In the genomic region with DNA sequence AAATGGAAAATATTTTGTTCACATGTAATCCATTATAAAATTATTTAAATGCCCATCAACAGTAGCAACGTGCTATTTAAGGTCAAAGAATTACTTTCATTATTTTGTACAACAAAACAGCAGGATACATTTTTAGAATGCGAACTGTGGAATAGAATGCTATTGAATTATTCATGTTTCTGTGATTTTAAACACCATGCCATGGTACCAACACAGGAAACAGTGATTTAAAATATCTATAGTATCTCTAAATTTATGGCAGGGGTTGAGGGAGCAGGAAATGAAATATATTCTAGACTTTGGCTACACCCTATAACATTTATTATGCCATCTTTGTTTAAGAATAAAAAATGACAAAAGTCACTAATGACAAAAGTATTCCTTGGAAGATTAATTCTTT, we compare ENCODE assay signal across 38 cellular contexts.
"Had no signal": no experiment of that assay in that cellular context is flagged by ENCODE, and none has a peak within 500 bp of the region (broad histone marks: within the 10 kb centered on the region; RNA-seq: fewer than 3 reads in every experiment).

No MANE protein-coding gene starts in this region.

- H3K4me3 Mint-ChIP-seq: activated CD4-positive, alpha-beta memory T cell treated with anti-CD3 and anti-CD28 coated beads for 36 hours; activated CD4-positive, alpha-beta T cell treated with anti-CD3 and anti-CD28 coated beads, Interleukin-2, amount 10 ng/mL, durations not matched to agents 24 days and 14 days; activated CD8-positive, alpha-beta T cell treated with anti-CD3 and anti-CD28 coated beads for 36 hours; activated naive CD4-positive, alpha-beta T cell treated with anti-CD3 and anti-CD28 coated beads, Interleukin-2, amount 10 ng/mL, durations not matched to agents 7 days and 5 days; activated naive CD4-positive, alpha-beta T cell treated with anti-CD3 and anti-CD28 coated beads, Interleukin-2, amount 50 U/mL, for 24 hours; activated naive CD8-positive, alpha-beta T cell; activated naive CD8-positive, alpha-beta T cell treated with anti-CD3 and anti-CD28 coated beads, Interleukin-2, amount 10 ng/mL, durations not matched to agents 7 days and 5 days; activated naive CD8-positive, alpha-beta T cell treated with anti-CD3 and anti-CD28 coated beads, Interleukin-2, amount 50 U/mL, for 24 hours; activated T-cell treated with anti-CD3 and anti-CD28 coated beads, Interleukin-2, amount 50 U/mL, for 4 hours; brain; central memory CD8-positive, alpha-beta T cell; T-helper 1 cell treated with Interleukin-12 subunit alpha and Interleukin-12 subunit beta and Interleukin-4 antibody, amounts not matched to agents 30 μg/mL and 1 μg/mL, for 36 hours; T-helper 2 cell treated with Interferon-gamma antibody and Interleukin-4, amounts not matched to agents 5 μg/mL and 100 μg/mL, for 36 hours; WTC11 had no signal

- H3K4me3 ChIP-seq: ascending aorta, cardiac muscle cell, colonic mucosa had no signal

- H3K27ac Mint-ChIP-seq: activated CD4-positive, alpha-beta memory T cell treated with anti-CD3 and anti-CD28 coated beads for 36 hours; activated CD4-positive, alpha-beta T cell treated with anti-CD3 and anti-CD28 coated beads, Interleukin-2, amount 10 ng/mL, durations not matched to agents 24 days and 14 days; activated CD8-positive, alpha-beta T cell treated with anti-CD3 and anti-CD28 coated beads for 36 hours; activated naive CD4-positive, alpha-beta T cell treated with anti-CD3 and anti-CD28 coated beads, Interleukin-2, amount 10 ng/mL, durations not matched to agents 7 days and 5 days; activated naive CD4-positive, alpha-beta T cell treated with anti-CD3 and anti-CD28 coated beads, Interleukin-2, amount 50 U/mL, for 24 hours; activated naive CD8-positive, alpha-beta T cell; activated naive CD8-positive, alpha-beta T cell treated with anti-CD3 and anti-CD28 coated beads, Interleukin-2, amount 10 ng/mL, durations not matched to agents 7 days and 5 days; activated naive CD8-positive, alpha-beta T cell treated with anti-CD3 and anti-CD28 coated beads, Interleukin-2, amount 50 U/mL, for 24 hours; activated T-helper 2 cell treated with anti-CD3 and anti-CD28 coated beads, Interferon-gamma antibody, Interleukin-2, Interleukin-4, amounts not matched to agents 10 μg/mL and 5 μg/mL and 100 μg/mL, durations not matched to agents 14 hours and 24 hours and 36 hours; brain; T-helper 1 cell treated with Interleukin-12 subunit alpha and Interleukin-12 subunit beta and Interleukin-4 antibody, amounts not matched to agents 30 μg/mL and 1 μg/mL, for 36 hours; T-helper 2 cell treated with Interferon-gamma antibody and Interleukin-4, amounts not matched to agents 5 μg/mL and 100 μg/mL, for 36 hours had no signal

- H3K27me3 ChIP-seq: ascending aorta, cardiac muscle cell, colonic mucosa had no signal

- H3K27me3 Mint-ChIP-seq: activated CD4-positive, alpha-beta memory T cell treated with anti-CD3 and anti-CD28 coated beads for 36 hours; activated CD4-positive, alpha-beta T cell treated with anti-CD3 and anti-CD28 coated beads, Interleukin-2, amount 10 ng/mL, durations not matched to agents 24 days and 14 days; activated CD8-positive, alpha-beta T cell treated with anti-CD3 and anti-CD28 coated beads for 36 hours; activated naive CD4-positive, alpha-beta T cell treated with anti-CD3 and anti-CD28 coated beads, Interleukin-2, amount 10 ng/mL, durations not matched to agents 7 days and 5 days; activated naive CD4-positive, alpha-beta T cell treated with anti-CD3 and anti-CD28 coated beads, Interleukin-2, amount 50 U/mL, for 24 hours; activated naive CD8-positive, alpha-beta T cell; activated naive CD8-positive, alpha-beta T cell treated with anti-CD3 and anti-CD28 coated beads, Interleukin-2, amount 10 ng/mL, durations not matched to agents 7 days and 5 days; activated naive CD8-positive, alpha-beta T cell treated with anti-CD3 and anti-CD28 coated beads, Interleukin-2, amount 50 U/mL, for 24 hours; brain; central memory CD8-positive, alpha-beta T cell had no signal

- ATAC-seq: activated CD8-positive, alpha-beta T cell treated with anti-CD3 and anti-CD28 coated beads for 36 hours; activated naive CD8-positive, alpha-beta T cell treated with anti-CD3 and anti-CD28 coated beads, Interleukin-2, amount 50 U/mL, for 24 hours; activated T-cell treated with anti-CD3 and anti-CD28 coated beads, Interleukin-2, amount 50 U/mL, for 4 hours; WTC11 had no signal

- DNase-seq: activated CD4-positive, alpha-beta memory T cell treated with anti-CD3 and anti-CD28 coated beads for 36 hours; activated CD4-positive, alpha-beta T cell treated with anti-CD3 and anti-CD28 coated beads for 4 hours; activated CD4-positive, alpha-beta T cell treated with anti-CD3 and anti-CD28 coated beads, Interleukin-2, amount 10 ng/mL, durations not matched to agents 24 days and 14 days; activated CD4-positive, alpha-beta T cell treated with anti-CD3 and anti-CD28 coated beads, Interleukin-2, amount 50 U/mL, for 1 hour; activated CD4-positive, alpha-beta T cell treated with anti-CD3 and anti-CD28 coated beads, Interleukin-2, amount 50 U/mL, for 4 hours; activated CD4-positive, CD25-positive, alpha-beta regulatory T cell; activated CD4-positive, CD25-positive, alpha-beta regulatory T cell treated with anti-CD3 and anti-CD28 coated beads, Interleukin-2, amount 50 U/mL, for 72 hours; activated CD8-positive, alpha-beta memory T cell treated with anti-CD3 and anti-CD28 coated beads, Interleukin-2, amount 50 U/mL, for 4 hours; activated CD8-positive, alpha-beta T cell treated with anti-CD3 and anti-CD28 coated beads for 36 hours; activated effector memory CD4-positive, alpha-beta T cell treated with Interleukin-2 at 50 U/mL for 16 hours; activated gamma-delta T cell; activated naive CD4-positive, alpha-beta T cell treated with anti-CD3 and anti-CD28 coated beads, Interleukin-2, amount 10 ng/mL, durations not matched to agents 7 days and 5 days; activated naive CD4-positive, alpha-beta T cell treated with Interleukin-2 at 50 U/mL for 16 hours; activated naive CD8-positive, alpha-beta T cell treated with anti-CD3 and anti-CD28 coated beads, Interleukin-2, amount 10 ng/mL, durations not matched to agents 7 days and 5 days; activated naive CD8-positive, alpha-beta T cell treated with anti-CD3 and anti-CD28 coated beads, Interleukin-2, amount 50 U/mL, for 24 hours; activated T-cell treated with anti-CD3 and anti-CD28 coated beads for 4 hours; activated T-cell treated with anti-CD3 and anti-CD28 coated beads, Interleukin-2, amount 50 U/mL, for 1 hour; activated T-cell treated with anti-CD3 and anti-CD28 coated beads, Interleukin-2, amount 50 U/mL, for 4 hours; amygdala; anterior cingulate cortex; caudate nucleus; cerebellar nuclear complex; colonic mucosa; T-helper 2 cell; T-helper 9 cell had no signal

- H3K9me3 ChIP-seq: ascending aorta, colonic mucosa had no signal

- H3K4me1 ChIP-seq: ascending aorta, colonic mucosa had no signal

- H3K9me3 Mint-ChIP-seq: activated CD8-positive, alpha-beta T cell treated with anti-CD3 and anti-CD28 coated beads for 36 hours; brain; central memory CD8-positive, alpha-beta T cell; T-helper 1 cell treated with Interleukin-12 subunit alpha and Interleukin-12 subunit beta and Interleukin-4 antibody, amounts not matched to agents 30 μg/mL and 1 μg/mL, for 36 hours; WTC11 had no signal

- H3K4me1 Mint-ChIP-seq: activated CD4-positive, alpha-beta T cell treated with anti-CD3 and anti-CD28 coated beads, Interleukin-2, amount 10 ng/mL, durations not matched to agents 24 days and 14 days; activated naive CD4-positive, alpha-beta T cell treated with anti-CD3 and anti-CD28 coated beads, Interleukin-2, amount 10 ng/mL, durations not matched to agents 7 days and 5 days; activated naive CD4-positive, alpha-beta T cell treated with anti-CD3 and anti-CD28 coated beads, Interleukin-2, amount 50 U/mL, for 24 hours; activated naive CD8-positive, alpha-beta T cell treated with anti-CD3 and anti-CD28 coated beads, Interleukin-2, amount 10 ng/mL, durations not matched to agents 7 days and 5 days; activated naive CD8-positive, alpha-beta T cell treated with anti-CD3 and anti-CD28 coated beads, Interleukin-2, amount 50 U/mL, for 24 hours; brain; central memory CD8-positive, alpha-beta T cell had no signal

- H3K27ac ChIP-seq: ascending aorta, cardiac muscle cell, colonic mucosa, VCaP had no signal

- FAIRE-seq: bronchial epithelial cell, TTC549 had no signal
